In genomic region chr11:45537617-45538016, GRCh38 we compare ENCODE assay signal across 16 cellular contexts.
"Had no signal": no experiment of that assay in that cellular context is flagged by ENCODE, and none has a peak within 500 bp of the region (broad histone marks: within the 10 kb centered on the region; RNA-seq: fewer than 3 reads in every experiment).

No MANE protein-coding gene starts in this region.

- H3K4me1 Mint-ChIP-seq: activated CD8-positive, alpha-beta memory T cell treated with anti-CD3 and anti-CD28 coated beads, Interleukin-2, amount 10 ng/mL, durations not matched to agents 7 days and 5 days; activated naive CD8-positive, alpha-beta T cell treated with anti-CD3 and anti-CD28 coated beads, Interleukin-2, amount 10 ng/mL, durations not matched to agents 7 days and 5 days; nephron progenitor cell had no signal

- H3K36me3 Mint-ChIP-seq: activated CD8-positive, alpha-beta memory T cell treated with anti-CD3 and anti-CD28 coated beads, Interleukin-2, amount 10 ng/mL, durations not matched to agents 7 days and 5 days; activated naive CD8-positive, alpha-beta T cell treated with anti-CD3 and anti-CD28 coated beads, Interleukin-2, amount 10 ng/mL, durations not matched to agents 7 days and 5 days had no signal

- H3K27ac Mint-ChIP-seq: activated CD8-positive, alpha-beta memory T cell treated with anti-CD3 and anti-CD28 coated beads, Interleukin-2, amount 10 ng/mL, durations not matched to agents 7 days and 5 days; activated naive CD8-positive, alpha-beta T cell treated with anti-CD3 and anti-CD28 coated beads, Interleukin-2, amount 10 ng/mL, durations not matched to agents 7 days and 5 days; effector memory CD8-positive, alpha-beta T cell; nephron progenitor cell had no signal

- DNase-seq: activated CD4-positive, alpha-beta T cell treated with anti-CD3 and anti-CD28 coated beads, Interleukin-2, amount 50 U/mL, for 48 hours; activated CD8-positive, alpha-beta memory T cell treated with anti-CD3 and anti-CD28 coated beads, Interleukin-2, amount 10 ng/mL, durations not matched to agents 7 days and 5 days; activated naive CD8-positive, alpha-beta T cell treated with anti-CD3 and anti-CD28 coated beads, Interleukin-2, amount 10 ng/mL, durations not matched to agents 7 days and 5 days; activated T-cell treated with anti-CD3 and anti-CD28 coated beads, Interleukin-2, amount 50 U/mL, for 48 hours; effector memory CD8-positive, alpha-beta T cell; erythroblast; heart left ventricle; nephron progenitor cell; sigmoid colon; stimulated activated CD4-positive, alpha-beta T cell treated with anti-CD3 and anti-CD28 coated beads, Interleukin-12 subunit alpha, Interleukin-12 subunit beta, amount 100 ng/mL, for 4 hours; stimulated activated naive CD4-positive, alpha-beta T cell treated with Interleukin-2 at 50 U/mL for 16 hours; T-helper 2 cell; upper lobe of right lung had no signal

- H3K4me3 ChIP-seq: heart left ventricle, left ventricle myocardium inferior, sigmoid colon, suprapubic skin, upper lobe of right lung had no signal

- H3K4me3 Mint-ChIP-seq: activated CD8-positive, alpha-beta memory T cell treated with anti-CD3 and anti-CD28 coated beads, Interleukin-2, amount 10 ng/mL, durations not matched to agents 7 days and 5 days; activated naive CD8-positive, alpha-beta T cell treated with anti-CD3 and anti-CD28 coated beads, Interleukin-2, amount 10 ng/mL, durations not matched to agents 7 days and 5 days; effector memory CD8-positive, alpha-beta T cell; nephron progenitor cell had no signal

- ATAC-seq: activated CD8-positive, alpha-beta memory T cell treated with anti-CD3 and anti-CD28 coated beads, Interleukin-2, amount 10 ng/mL, durations not matched to agents 7 days and 5 days; effector memory CD8-positive, alpha-beta T cell; foreskin keratinocyte had no signal

- H3K27ac ChIP-seq: foreskin keratinocyte, heart left ventricle, left ventricle myocardium inferior, sigmoid colon, suprapubic skin, upper lobe of right lung had no signal

- H3K9me3 Mint-ChIP-seq: activated naive CD8-positive, alpha-beta T cell treated with anti-CD3 and anti-CD28 coated beads, Interleukin-2, amount 10 ng/mL, durations not matched to agents 7 days and 5 days; effector memory CD8-positive, alpha-beta T cell; nephron progenitor cell had no signal
